ENCODE assay signal across 1 cellular context in the genomic region with DNA sequence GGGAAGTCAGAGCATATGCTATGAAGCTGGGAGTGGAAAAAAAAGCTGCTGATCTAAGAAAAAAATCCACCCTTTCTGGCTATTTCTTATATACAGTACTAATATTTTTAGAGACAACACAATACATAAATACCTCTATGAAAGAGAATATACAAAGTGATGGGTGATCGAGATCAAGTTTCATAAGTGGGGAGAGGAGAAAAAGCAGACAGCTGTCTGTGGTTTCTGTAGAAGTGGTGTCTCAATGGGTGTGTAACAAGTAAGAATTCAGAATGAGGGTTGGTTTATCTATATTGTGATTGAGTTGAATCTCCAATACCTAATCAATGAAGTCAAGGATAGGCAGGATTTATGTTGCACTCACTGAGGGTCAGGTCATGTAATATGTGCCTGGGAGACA.
TF ChIP-seq lines count a peak whose summit lies in the region.

No MANE protein-coding gene starts in this region.

TF ChIP-seq in GM12878, 131 proteins besides CTCF, POLR2A, EP300 and RAD21 (continued from another document):
- TF ChIP-seq ZBTB4 (CRISPR knock-in tag; IDR thresholded peaks at IDR 0.05) (no peak), HSF1 (IDR thresholded peaks at IDR 0.05; ENCODE audit: low read depth, low read length) (no peak), NFXL1 (IDR thresholded peaks at IDR 0.05; ENCODE audit: borderline replicate concordance) (no peak), STAT1 (conservative IDR thresholded peaks at IDR 0.05) (no peak), SPI1 (IDR thresholded peaks at IDR 0.05; ENCODE audit: borderline replicate concordance, insufficient read depth, low read depth, low read length) (no peak), E2F4 (IDR thresholded peaks at IDR 0.05; ENCODE audit: low read depth, low read length) (no peak), KDM1A (IDR thresholded peaks at IDR 0.05; ENCODE audit: borderline replicate concordance) (no peak)
TF ChIP-seq in GM12878: peak in this region for 0.
